ENCODE assay signal across 18 cellular contexts in genomic region chr10:62778125-62778524, GRCh38. TPM values are rescaled to one million over a fixed set of nuclear protein-coding genes. Genes with fewer than 3 reads are reported as not detected.
A peak's percentile ranks its signal among the peaks of the same experiment; 100 is the strongest.
DNase-seq lines count a peak whose midpoint lies in the region; ATAC-seq and TF ChIP-seq lines count a peak whose summit lies in the region.
"Had no signal": no experiment of that assay in that cellular context is flagged by ENCODE, and none has a peak within 500 bp of the region (broad histone marks: within the 10 kb centered on the region; RNA-seq: fewer than 3 reads in every experiment).

No MANE protein-coding gene starts in this region.

- no peaks in the 10 kb centered on the region for H3K36me3 ChIP-seq in transverse colon
- H3K36me3 ChIP-seq: gastroesophageal sphincter, neural progenitor cell, tibial nerve had no signal

- CTCF ChIA-PET in activated naive CD4-positive, alpha-beta T cell treated with anti-CD3 and anti-CD28 coated beads, Interleukin-2, amount 10 ng/mL, durations not matched to agents 7 days and 5 days (lab: Charles Lee) = no interaction called here

- H3K27ac ChIP-seq in transverse colon = no peak overlapping the region
- H3K27ac ChIP-seq: gastroesophageal sphincter, neural progenitor cell, RWPE1, tibial nerve had no signal

- H3K4me3 ChIP-seq in transverse colon = no peak overlapping the region
- H3K4me3 ChIP-seq: gastroesophageal sphincter, neural progenitor cell, tibial nerve had no signal

- intact Hi-C loops in transverse colon (cut with DNase I; ENCODE audit: low total_unique reads) = no loop called here

- 84 to 93% methylated on average over 2 of the region's 2 CpGs for WGBS in transverse colon (ENCODE audit: low coverage in 1 of 2), 2 donors

- ATAC-seq in activated naive CD4-positive, alpha-beta T cell treated with anti-CD3 and anti-CD28 coated beads, Interleukin-2, amount 50 U/mL, for 72 hours = peak; percentile 31 to 70
- ATAC-seq in GM21529 (IDR thresholded peaks at IDR 0.05; ENCODE audit: unreplicated experiment) (peak; percentile 49), HG03354 (IDR thresholded peaks at IDR 0.05; ENCODE audit: poor library complexity, severe bottlenecking, unreplicated experiment) (peak; percentile 46)
- ATAC-seq in stimulated activated naive CD8-positive, alpha-beta T cell treated with anti-CD3 and anti-CD28 coated beads, Interleukin-15, Interleukin-2, amounts not matched to agents 100 U/mL and 50 U/mL, for 24 hours = peak; percentile 56
- ATAC-seq: gastroesophageal sphincter, T-cell had no signal

- H3K9me3 Mint-ChIP-seq in activated naive CD4-positive, alpha-beta T cell treated with anti-CD3 and anti-CD28 coated beads, Interleukin-2, amount 50 U/mL, for 72 hours = no peaks in the 10 kb centered on the region
- H3K9me3 Mint-ChIP-seq in activated naive CD4-positive, alpha-beta T cell treated with anti-CD3 and anti-CD28 coated beads, Interleukin-2, amount 10 ng/mL, durations not matched to agents 7 days and 5 days = no peaks in the 10 kb centered on the region
- H3K9me3 Mint-ChIP-seq: neural progenitor cell, T-cell had no signal

- no peaks in the 10 kb centered on the region for H3K36me3 Mint-ChIP-seq in activated naive CD4-positive, alpha-beta T cell treated with anti-CD3 and anti-CD28 coated beads, Interleukin-2, amount 50 U/mL, for 72 hours
- no peaks in the 10 kb centered on the region for H3K36me3 Mint-ChIP-seq in activated naive CD4-positive, alpha-beta T cell treated with anti-CD3 and anti-CD28 coated beads, Interleukin-2, amount 10 ng/mL, durations not matched to agents 7 days and 5 days
- H3K36me3 Mint-ChIP-seq: neural progenitor cell, T-cell had no signal

- no peak for TF ChIP-seq POLR2A in transverse colon (IDR thresholded peaks at IDR 0.05)

- in situ Hi-C loops in transverse colon (cut with MboI; ENCODE audit: low pct_ligation_motif_present in 1 of 4, low pct_unique_long_range_greater_than_20kb in 1 of 4, low sequenced_read_pairs in 3 of 4) = no loop called here

- DNase-seq in activated naive CD4-positive, alpha-beta T cell treated with anti-CD3 and anti-CD28 coated beads, Interleukin-2, amount 50 U/mL, for 72 hours (ENCODE audit: low spot score in 2 of 2) = no peak
- no peak for DNase-seq in activated naive CD4-positive, alpha-beta T cell treated with anti-CD3 and anti-CD28 coated beads, Interleukin-2, amount 10 ng/mL, durations not matched to agents 7 days and 5 days
- DNase-seq in stimulated activated naive CD8-positive, alpha-beta T cell treated with anti-CD3 and anti-CD28 coated beads, Interleukin-15, Interleukin-2, amounts not matched to agents 100 U/mL and 50 U/mL, for 24 hours = no peak
- DNase-seq in transverse colon = no peak
- no peak for DNase-seq in COLO829 (ENCODE audit: low spot score)
- no peak for DNase-seq in cerebellar nuclear complex (lab: John Stamatoyannopoulos, UW)
- DNase-seq: amniotic stem cell, Caco-2, IMR-90, mammary epithelial cell, NCI-H1105, T-cell had no signal

- H3K9me3 ChIP-seq in transverse colon = no peaks in the 10 kb centered on the region
- H3K9me3 ChIP-seq: Caco-2, gastroesophageal sphincter, tibial nerve had no signal

- no peaks in the 10 kb centered on the region for H3K27me3 ChIP-seq in transverse colon
- H3K27me3 ChIP-seq: gastroesophageal sphincter, neural progenitor cell, tibial nerve had no signal

- peaks cover 12% of the 10 kb centered on the region for H3K4me1 Mint-ChIP-seq in activated naive CD4-positive, alpha-beta T cell treated with anti-CD3 and anti-CD28 coated beads, Interleukin-2, amount 10 ng/mL, durations not matched to agents 7 days and 5 days

- H3K4me3 Mint-ChIP-seq in activated naive CD4-positive, alpha-beta T cell treated with anti-CD3 and anti-CD28 coated beads, Interleukin-2, amount 10 ng/mL, durations not matched to agents 7 days and 5 days = no peak overlapping the region
- H3K4me3 Mint-ChIP-seq: neural progenitor cell had no signal

- no peak for TF ChIP-seq EP300 in transverse colon (IDR thresholded peaks at IDR 0.05; ENCODE audit: low read depth)

- no peak overlapping the region for H3K27ac Mint-ChIP-seq in activated naive CD4-positive, alpha-beta T cell treated with anti-CD3 and anti-CD28 coated beads, Interleukin-2, amount 50 U/mL, for 72 hours
- H3K27ac Mint-ChIP-seq in activated naive CD4-positive, alpha-beta T cell treated with anti-CD3 and anti-CD28 coated beads, Interleukin-2, amount 10 ng/mL, durations not matched to agents 7 days and 5 days = no peak overlapping the region
- H3K27ac Mint-ChIP-seq: neural progenitor cell had no signal

- peaks cover 17% of the 10 kb centered on the region for H3K27me3 Mint-ChIP-seq in activated naive CD4-positive, alpha-beta T cell treated with anti-CD3 and anti-CD28 coated beads, Interleukin-2, amount 10 ng/mL, durations not matched to agents 7 days and 5 days

- TF ChIP-seq CTCF in transverse colon (IDR thresholded peaks at IDR 0.05) = no peak

- no peaks in the 10 kb centered on the region for H3K4me1 ChIP-seq in transverse colon
- H3K4me1 ChIP-seq: Caco-2, gastroesophageal sphincter, neural progenitor cell had no signal

RNA-seq across cellular contexts. Expression of gene ADO, which starts 26.4 kb away (rescaled TPM):
- 10 to 100 TPM; 16.6 to 17.1 TPM for total RNA-seq in activated naive CD4-positive, alpha-beta T cell treated with anti-CD3 and anti-CD28 coated beads, Interleukin-2, amount 50 U/mL, for 72 hours
- 10 to 100 TPM in 3 of 4 donors, 1 to 10 TPM in 1; 9.6 to 25.4 (median 15.0) TPM for total RNA-seq in transverse colon

RNA-seq across cellular contexts. Expression of gene EGR2, which starts 38.0 kb away (rescaled TPM):
- 10 to 100 TPM; 43.0 to 54.5 TPM for total RNA-seq in activated naive CD4-positive, alpha-beta T cell treated with anti-CD3 and anti-CD28 coated beads, Interleukin-2, amount 50 U/mL, for 72 hours
- 1 to 10 TPM in 1 of 4 donors, under 1 TPM in 1, not detected in 2; 0.82 to 1.3 TPM for total RNA-seq in transverse colon

Comparison
In these comparisons a context has a peak if more than half of its experiments do, and no peak if none do; other contexts are left out.
1. RNA of gene EGR2, which starts 38.0 kb away (total RNA-seq): 43.0 to 54.5 TPM in activated naive CD4-positive, alpha-beta T cell treated with anti-CD3 and anti-CD28 coated beads, Interleukin-2, amount 50 U/mL, for 72 hours; 0.82 to 1.3 TPM in transverse colon; every median in the first group is over 10 times any median in the second.
2. Peak in every context shown above with its lines, with median percentiles within 50 percentile points of each other: ATAC-seq.